Comparison of ENCODE assay signal across 16 cellular contexts in the genomic region with DNA sequence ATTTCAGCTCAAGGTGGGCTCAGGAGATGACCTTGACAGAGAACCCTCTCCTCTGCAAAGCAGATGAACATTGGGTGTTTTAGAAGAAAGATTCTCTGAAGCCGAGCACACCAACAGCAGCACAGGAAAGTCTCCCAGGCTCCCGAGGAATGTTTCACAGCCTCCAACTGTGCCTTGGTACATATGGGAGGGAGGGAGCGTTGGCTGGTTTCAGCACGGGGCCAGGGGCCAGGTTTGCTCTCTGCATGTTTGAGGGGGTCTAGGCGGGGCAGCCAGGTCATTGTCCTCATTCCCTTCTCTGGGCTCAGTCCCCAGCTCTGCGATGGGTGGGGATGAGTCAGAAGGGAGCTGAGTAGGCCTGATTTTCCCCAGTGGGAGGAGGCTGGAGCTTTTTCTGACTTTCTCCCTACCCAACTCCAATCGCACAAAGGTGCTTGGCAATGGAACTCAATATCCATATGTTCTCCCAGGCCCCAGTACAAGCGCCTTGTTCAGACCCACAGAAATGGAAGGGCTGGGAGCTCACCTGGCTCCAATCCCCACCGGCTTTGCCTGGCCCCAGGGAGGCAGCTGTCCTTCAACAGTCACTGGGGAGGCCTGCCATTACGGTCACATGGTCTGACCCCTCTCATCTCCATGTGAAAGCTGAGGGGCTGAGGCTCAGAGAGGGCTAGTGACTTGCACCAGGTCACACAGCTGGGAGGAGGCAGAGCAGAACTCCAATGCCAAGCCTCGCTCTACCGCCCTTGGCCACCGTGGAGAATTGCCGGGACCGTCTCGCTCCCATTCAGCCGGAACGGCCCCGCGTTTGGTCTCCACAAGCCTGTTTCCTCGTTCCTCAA.
"Had no signal": no experiment of that assay in that cellular context is flagged by ENCODE, and none has a peak within 500 bp of the region (broad histone marks: within the 10 kb centered on the region; RNA-seq: fewer than 3 reads in every experiment).

No MANE protein-coding gene starts in this region.

- H3K4me3 ChIP-seq: gastroesophageal sphincter, left ventricle myocardium inferior, smooth muscle cell, testis, upper lobe of right lung had no signal

- H3K4me2 ChIP-seq: smooth muscle cell had no signal

- H3K27me3 ChIP-seq: gastroesophageal sphincter, testis, upper lobe of right lung had no signal

- H3K36me3 Mint-ChIP-seq: activated naive CD8-positive, alpha-beta T cell treated with anti-CD3 and anti-CD28 coated beads, Interleukin-2, amount 10 ng/mL, durations not matched to agents 7 days and 5 days had no signal

- H3K36me3 ChIP-seq: brain microvascular endothelial cell, left ventricle myocardium inferior, upper lobe of right lung had no signal

- H3K27ac Mint-ChIP-seq: activated naive CD8-positive, alpha-beta T cell treated with anti-CD3 and anti-CD28 coated beads, Interleukin-2, amount 10 ng/mL, durations not matched to agents 7 days and 5 days; dendritic cell treated with granulocyte-macrophage colony-stimulating factor and Interleukin-4, amounts not matched to agents 40 ng/mL and 50 ng/mL, for 4 days; stimulated activated naive CD8-positive, alpha-beta T cell treated with anti-CD3 and anti-CD28 coated beads, Interleukin-15, amount 100 ng/mL, for 72 hours had no signal

- H3K4me3 Mint-ChIP-seq: activated naive CD8-positive, alpha-beta T cell treated with anti-CD3 and anti-CD28 coated beads, Interleukin-2, amount 10 ng/mL, durations not matched to agents 7 days and 5 days; dendritic cell treated with granulocyte-macrophage colony-stimulating factor and Interleukin-4, amounts not matched to agents 40 ng/mL and 50 ng/mL, for 4 days; stimulated activated naive CD8-positive, alpha-beta T cell treated with anti-CD3 and anti-CD28 coated beads, Interleukin-15, amount 100 ng/mL, for 72 hours had no signal

- H3K27ac ChIP-seq: brain microvascular endothelial cell, gastroesophageal sphincter, left ventricle myocardium inferior, testis, upper lobe of right lung had no signal

- H3K4me1 Mint-ChIP-seq: activated naive CD8-positive, alpha-beta T cell treated with anti-CD3 and anti-CD28 coated beads, Interleukin-2, amount 10 ng/mL, durations not matched to agents 7 days and 5 days; stimulated activated naive CD8-positive, alpha-beta T cell treated with anti-CD3 and anti-CD28 coated beads, Interleukin-15, amount 100 ng/mL, for 72 hours had no signal

- H3K9me3 Mint-ChIP-seq: activated naive CD8-positive, alpha-beta T cell treated with anti-CD3 and anti-CD28 coated beads, Interleukin-2, amount 10 ng/mL, durations not matched to agents 7 days and 5 days; dendritic cell treated with granulocyte-macrophage colony-stimulating factor and Interleukin-4, amounts not matched to agents 40 ng/mL and 50 ng/mL, for 4 days; naive B cell; stimulated activated naive CD8-positive, alpha-beta T cell treated with anti-CD3 and anti-CD28 coated beads, Interleukin-15, amount 100 ng/mL, for 72 hours had no signal

- DNase-seq: activated CD4-positive, alpha-beta T cell treated with anti-CD3 and anti-CD28 coated beads for 1 hour; activated CD4-positive, alpha-beta T cell treated with anti-CD3 and anti-CD28 coated beads, Interleukin-2, amount 50 U/mL, for 4 hours; activated naive CD4-positive, alpha-beta T cell; activated naive CD8-positive, alpha-beta T cell treated with anti-CD3 and anti-CD28 coated beads, Interleukin-2, amount 10 ng/mL, durations not matched to agents 7 days and 5 days; activated T-cell treated with anti-CD3 and anti-CD28 coated beads for 4 hours; brain microvascular endothelial cell; left ventricle myocardium inferior; naive B cell; stimulated activated naive CD8-positive, alpha-beta T cell treated with anti-CD3 and anti-CD28 coated beads, Interleukin-15, amount 100 ng/mL, for 72 hours; T-helper 9 cell; testis; upper lobe of right lung had no signal

- H3K9me3 ChIP-seq: gastroesophageal sphincter, left ventricle myocardium inferior, testis, upper lobe of right lung had no signal

- ATAC-seq: gastroesophageal sphincter; right cardiac atrium; stimulated activated naive CD8-positive, alpha-beta T cell treated with anti-CD3 and anti-CD28 coated beads, Interleukin-15, amount 100 ng/mL, for 72 hours; upper lobe of right lung had no signal
